8 cellular contexts compared by ENCODE assay signal in genomic region chr6:42783876-42784738, GRCh38. TPM values are rescaled to one million over a fixed set of nuclear protein-coding genes. Genes with fewer than 3 reads are reported as not detected.
DNase-seq lines count a peak whose midpoint lies in the region; ATAC-seq and TF ChIP-seq lines count a peak whose summit lies in the region.

No MANE protein-coding gene starts in this region.

- peak overlapping the region; percentile 98 for H3K27ac Mint-ChIP-seq in chondrocyte (ENCODE audit: unreplicated experiment)
- H3K27ac Mint-ChIP-seq in effector memory CD8-positive, alpha-beta T cell: peak overlapping the region in 1 of 2 donors; percentile 99

- H3K4me1 ChIP-seq in mesodermal cell (ENCODE audit: control insufficient read depth, insufficient read depth, low read length, poor library complexity, severe bottlenecking): no peaks in the 10 kb centered on the region

- H3K9me3 ChIP-seq in mesodermal cell (ENCODE audit: control insufficient read depth, low read length): no peaks in the 10 kb centered on the region

- peak overlapping the region; percentile 89 for H3K4me3 ChIP-seq in mesodermal cell (ENCODE audit: extremely low read depth, insufficient read depth, low read length, poor library complexity, severe bottlenecking)

- DNase-seq in DMS 273 (lab: John Stamatoyannopoulos, UW; ENCODE audit: unreplicated experiment) (peak; percentile 35), DMS 273 treated with DMSO at 0.1 percent for 48 hours (lab: John Stamatoyannopoulos, UW) (no peak), NCI-H82 (lab: John Stamatoyannopoulos, UW) (peak; percentile 29), chondrocyte (ENCODE audit: low spot score) (no peak), amygdala (lab: John Stamatoyannopoulos, UW) (no peak)
- no peak for DNase-seq in effector memory CD8-positive, alpha-beta T cell

- H3K27me3 Mint-ChIP-seq in chondrocyte (ENCODE audit: low read depth): no peaks in the 10 kb centered on the region
- H3K27me3 Mint-ChIP-seq in effector memory CD8-positive, alpha-beta T cell: no peaks in the 10 kb centered on the region

- 0% methylated on average over 2 to 4 of the region's 11 CpGs for WGBS in mesodermal cell (ENCODE audit: insufficient coverage in 2 of 2), 2 experiments

- peaks cover 2% of the 10 kb centered on the region for H3K36me3 Mint-ChIP-seq in chondrocyte (ENCODE audit: low read depth)
- peaks cover 7% of the 10 kb centered on the region for H3K36me3 Mint-ChIP-seq in effector memory CD8-positive, alpha-beta T cell (ENCODE audit: insufficient read depth)

- H3K9me3 Mint-ChIP-seq in chondrocyte (ENCODE audit: low read depth): no peaks in the 10 kb centered on the region
- H3K9me3 Mint-ChIP-seq in effector memory CD8-positive, alpha-beta T cell: no peaks in the 10 kb centered on the region

- TF ChIP-seq CTCF in chondrocyte (IDR thresholded peaks at IDR 0.05): no peak

- H3K36me3 ChIP-seq in mesodermal cell (ENCODE audit: control insufficient read depth, insufficient read depth, low read length): no peaks in the 10 kb centered on the region

- peak overlapping the region; percentile 99 for H3K27ac ChIP-seq in mesodermal cell (ENCODE audit: low read depth, low read length, severe bottlenecking)

- H3K4me1 Mint-ChIP-seq in chondrocyte (ENCODE audit: low read depth): peaks cover 15% of the 10 kb centered on the region
- peaks cover 37 to 44% of the 10 kb centered on the region in 2 donors for H3K4me1 Mint-ChIP-seq in effector memory CD8-positive, alpha-beta T cell (ENCODE audit: low read depth in 2 of 2)

- peak overlapping the region; percentile 89 for H3K4me3 Mint-ChIP-seq in chondrocyte (ENCODE audit: unreplicated experiment)
- no peak overlapping the region for H3K4me3 Mint-ChIP-seq in effector memory CD8-positive, alpha-beta T cell

- ATAC-seq in effector memory CD8-positive, alpha-beta T cell (replicated peaks): no peak
- ATAC-seq in HG02623 (IDR thresholded peaks at IDR 0.05; ENCODE audit: unreplicated experiment): no peak

RNA-seq across cellular contexts. Expression of gene BICRAL, which starts 2.3 kb away (rescaled TPM):
- 9.2 to 10.8 TPM (median 9.7 TPM) in 3 replicates for total RNA-seq in chondrocyte
- polyA plus RNA-seq in mesodermal cell (2013, experiment 1 of 2): 6.2 TPM
- 5.7 TPM for polyA plus RNA-seq in mesodermal cell (2013, experiment 2 of 2)

RNA-seq across cellular contexts. Expression of gene TBCC, which starts 38.2 kb away (rescaled TPM):
- total RNA-seq in chondrocyte: 17.5 to 19.3 TPM (median 18.4 TPM) in 3 replicates
- 20.4 TPM for polyA plus RNA-seq in mesodermal cell (2013, experiment 1 of 2)
- 17.7 TPM for polyA plus RNA-seq in mesodermal cell (2013, experiment 2 of 2)

Comparison
In these comparisons a context has a peak if more than half of its experiments do, and no peak if none do; other contexts are left out.
1. DNase-seq: peak in DMS 273 (single experiment) and NCI-H82 (single experiment); none in DMS 273 treated with DMSO at 0.1 percent for 48 hours (single experiment), chondrocyte (single experiment), effector memory CD8-positive, alpha-beta T cell (0 of 3) and amygdala (0 of 56).